In the genomic region with DNA sequence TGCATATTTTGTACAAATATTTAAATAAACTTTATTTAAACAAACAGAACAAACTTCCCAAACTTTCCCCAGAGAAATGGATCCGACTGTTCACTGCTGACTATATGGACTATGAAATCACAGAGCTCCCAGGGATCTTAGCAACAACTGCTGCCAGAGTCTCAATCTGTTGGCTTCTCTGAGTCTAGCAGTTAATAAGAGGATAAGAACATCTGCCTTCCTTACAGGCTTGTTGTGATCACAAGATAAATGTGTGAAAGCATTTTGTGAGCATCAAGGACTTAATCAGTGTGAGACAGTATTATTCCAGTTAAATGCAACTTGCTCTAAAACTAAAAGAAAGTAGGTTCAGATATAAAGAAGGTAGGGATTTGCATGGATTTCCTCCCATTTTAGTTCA, we compare ENCODE assay signal across 19 cellular contexts. TPM values are rescaled to one million over a fixed set of nuclear protein-coding genes. Genes with fewer than 3 reads are reported as not detected.
DNase-seq lines count a peak whose midpoint lies in the region; ATAC-seq, FAIRE-seq and TF ChIP-seq lines count a peak whose summit lies in the region.
"Had no signal": no experiment of that assay in that cellular context is flagged by ENCODE, and none has a peak within 500 bp of the region (broad histone marks: within the 10 kb centered on the region; RNA-seq: fewer than 3 reads in every experiment).

No MANE protein-coding gene starts in this region.

- TF ChIP-seq POLR2A in esophagus muscularis mucosa (IDR thresholded peaks at IDR 0.05; ENCODE audit: low read depth) = no peak

- ATAC-seq in PC-3 = no peak
- ATAC-seq: stimulated activated memory B cell treated with anti-CD40 and anti-IgM and Interleukin-4, amounts not matched to agents 10 μg/mL and 1 μg/mL and 100 μg/mL, for 72 hours had no signal

- no peak for DNase-seq in D721Med (ENCODE audit: insufficient read length, low spot score)
- peak; percentile 92 for DNase-seq in NCI-H82 (lab: John Stamatoyannopoulos, UW)
- DNase-seq in esophagus muscularis mucosa (ENCODE audit: extremely low spot score) = no peak
- no peak for DNase-seq in PC-3
- no peak for DNase-seq in stimulated activated CD4-positive, alpha-beta T cell treated with anti-CD3 and anti-CD28 coated beads, Interleukin-15, amount 100 ng/mL, for 24 hours
- no peak for DNase-seq in NK-92 treated with Interleukin-12 subunit alpha and Interleukin-12 subunit beta, amount 100 ng/mL, for 24 hours (lab: John Stamatoyannopoulos, UW)
- no peak for DNase-seq in BE2C
- DNase-seq: activated gamma-delta T cell treated with Interleukin-2 at 50 U/mL for 16 hours; CD4-positive, alpha-beta memory T cell; DMS79 treated with DMSO at 0.1 percent for 48 hours; KBM-7; midbrain; NCI-H2029; NCI-H446 treated with DMSO at 0.1 percent for 48 hours; transverse colon had no signal

- H2AFZ ChIP-seq in PC-3 (ENCODE audit: low read length) = no peak overlapping the region
- H2AFZ ChIP-seq: neural progenitor cell had no signal

- H3F3A ChIP-seq in PC-3 (ENCODE audit: low read length, unreplicated experiment) = no peaks in the 10 kb centered on the region

- TF ChIP-seq CTCF in D721Med (IDR thresholded peaks at IDR 0.05; ENCODE audit: insufficient read depth, missing control alignments) (no peak), esophagus muscularis mucosa (IDR thresholded peaks at IDR 0.05) (no peak), PC-3 (conservative IDR thresholded peaks at IDR 0.05; ENCODE audit: low read depth, low read length) (no peak), BE2C (IDR thresholded peaks at IDR 0.05; ENCODE audit: low read depth, low read length) (no peak)

- FAIRE-seq in D721Med (lab: Jason Lieb, UNC) = peak; percentile 99

- H4K20me1 ChIP-seq in PC-3 (ENCODE audit: low read length) = no peaks in the 10 kb centered on the region

- H3K9ac ChIP-seq in rectal smooth muscle tissue (ENCODE audit: low read length) (no peak overlapping the region), PC-3 (ENCODE audit: low read length) (no peak overlapping the region)
- H3K9ac ChIP-seq: neural progenitor cell had no signal

- no peaks in the 10 kb centered on the region for H3K9me2 ChIP-seq in PC-3 (replicated peaks; ENCODE audit: low read length)

- POLR2A ChIA-PET in PC-3 (lab: Charles Lee; ENCODE audit: unreplicated experiment) = no interaction called here

- H3K4me3 ChIP-seq in esophagus muscularis mucosa (no peak overlapping the region), rectal smooth muscle tissue (ENCODE audit: low read length) (no peak overlapping the region), PC-3 (ENCODE audit: low read length) (no peak overlapping the region), BE2C (ENCODE audit: low read depth, low read length) (no peak overlapping the region)
- H3K4me3 ChIP-seq: neural progenitor cell, transverse colon had no signal

- BruUV-seq in PC-3 (replicated peaks; lab: Mats Ljungman, UMichigan) = no TSS peak

- no peak for TF ChIP-seq EP300 in esophagus muscularis mucosa (IDR thresholded peaks at IDR 0.05)

- CTCF ChIA-PET in PC-3 (lab: Charles Lee) = no interaction called here

- H3K27me3 ChIP-seq in esophagus muscularis mucosa (no peaks in the 10 kb centered on the region), rectal smooth muscle tissue (ENCODE audit: control insufficient read depth, insufficient read depth, low read length) (no peaks in the 10 kb centered on the region), PC-3 (ENCODE audit: low read length) (no peaks in the 10 kb centered on the region), BE2C (no peaks in the 10 kb centered on the region)
- H3K27me3 ChIP-seq: neural progenitor cell, transverse colon had no signal

- no peak overlapping the region for H3K4me2 ChIP-seq in PC-3 (ENCODE audit: low read length)
- H3K4me2 ChIP-seq: neural progenitor cell had no signal

- H3K79me2 ChIP-seq in PC-3 (ENCODE audit: low read length) = no peaks in the 10 kb centered on the region

- 43% methylated on average over 1 of the region's 1 CpG for WGBS in esophagus muscularis mucosa

- H3K27ac ChIP-seq in esophagus muscularis mucosa (replicated peaks in 1 of 4) = peak overlapping the region; percentile 70 to 80 (median 78)
- peak overlapping the region; percentile 19 for H3K27ac ChIP-seq in rectal smooth muscle tissue (ENCODE audit: low read depth, low read length)
- H3K27ac ChIP-seq in PC-3 (ENCODE audit: low read length) = no peak overlapping the region
- H3K27ac ChIP-seq: neural progenitor cell had no signal

- peaks cover 41 to 88% (median 69%) of the 10 kb centered on the region in 4 donors for H3K4me1 ChIP-seq in esophagus muscularis mucosa
- H3K4me1 ChIP-seq in rectal smooth muscle tissue (ENCODE audit: control insufficient read depth, insufficient read depth, low read length) = peaks cover 18% of the 10 kb centered on the region
- H3K4me1 ChIP-seq in PC-3 (ENCODE audit: insufficient read depth, low read length) = peaks cover 27% of the 10 kb centered on the region
- H3K4me1 ChIP-seq in BE2C = peaks cover 10% of the 10 kb centered on the region; the same call in 1 of the 2 replicates

- intact Hi-C loops in esophagus muscularis mucosa (cut with DNase I) (no loop called here), PC-3 (cut with micrococcal nuclease) (no loop called here)

- no peaks in the 10 kb centered on the region for H3K36me3 ChIP-seq in esophagus muscularis mucosa
- H3K36me3 ChIP-seq in rectal smooth muscle tissue (ENCODE audit: control insufficient read depth, insufficient read depth, low read length) = no peaks in the 10 kb centered on the region
- no peaks in the 10 kb centered on the region for H3K36me3 ChIP-seq in PC-3 (ENCODE audit: low read depth, low read length)
- H3K36me3 ChIP-seq in BE2C = no peaks in the 10 kb centered on the region
- H3K36me3 ChIP-seq: neural progenitor cell, transverse colon had no signal

- no peaks in the 10 kb centered on the region for H3K9me3 ChIP-seq in esophagus muscularis mucosa
- no peaks in the 10 kb centered on the region for H3K9me3 ChIP-seq in PC-3 (ENCODE audit: low read length)
- no peaks in the 10 kb centered on the region for H3K9me3 ChIP-seq in BE2C
- H3K9me3 ChIP-seq: transverse colon had no signal

RNA-seq across cellular contexts. Expression of a gene that starts 31.4 kb away (rescaled TPM):
- total RNA-seq in esophagus muscularis mucosa (10 to 100 TPM; 19.4 to 35.6 (median 30.0) TPM), PC-3 (2014; rRNA removed) (not detected in 2 replicates)
- polyA plus RNA-seq in BE2C (2012; ENCODE audit: insufficient read depth, insufficient read length, low read depth) = not detected
- total RNA-seq: CD4-positive, alpha-beta memory T cell; T-helper 1 cell treated with Interleukin-12 subunit alpha and Interleukin-12 subunit beta and Interleukin-4 antibody, amounts not matched to agents 30 ng/mL and 1 ng/mL, for 36 hours had no signal

RNA-seq across cellular contexts. Expression of a gene that starts 53.0 kb away (rescaled TPM):
- total RNA-seq in esophagus muscularis mucosa = under 1 TPM in 1 of 4 donors, not detected in 3; 0.39 TPM
- total RNA-seq in PC-3 (2014; rRNA removed) = not detected in 2 replicates
- polyA plus RNA-seq in BE2C (2012; ENCODE audit: insufficient read depth, insufficient read length, low read depth) = 0.74 TPM
- total RNA-seq: CD4-positive, alpha-beta memory T cell; T-helper 1 cell treated with Interleukin-12 subunit alpha and Interleukin-12 subunit beta and Interleukin-4 antibody, amounts not matched to agents 30 ng/mL and 1 ng/mL, for 36 hours; transverse colon had no signal

Comparison
In these comparisons a context has a peak if more than half of its experiments do, and no peak if none do; other contexts are left out.
1. RNA of a gene that starts 31.4 kb away (total RNA-seq): 19.4 to 35.6 TPM in esophagus muscularis mucosa; not detected in PC-3; every median in the first group is over 10 times any median in the second.